19 cellular contexts compared by ENCODE assay signal in the genomic region with DNA sequence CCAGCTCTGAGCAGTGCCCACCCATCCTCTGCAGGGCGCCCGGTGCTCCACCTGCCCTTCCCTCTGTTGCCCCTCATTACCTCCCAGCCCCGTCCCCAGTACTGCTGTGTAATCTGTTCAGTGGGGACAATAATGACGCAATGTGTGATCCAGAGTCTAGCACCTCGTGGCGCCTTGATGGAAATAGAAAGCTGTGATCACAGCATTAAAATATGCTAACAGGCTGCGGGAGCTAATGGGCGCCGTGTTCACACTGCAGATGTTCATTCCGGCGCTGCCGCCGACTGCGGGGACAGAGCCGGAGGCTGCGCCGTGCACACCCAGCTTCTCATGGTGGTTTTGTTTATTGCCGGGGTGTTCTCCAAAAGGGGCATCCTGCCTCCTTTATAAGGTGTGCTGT.
A peak's percentile ranks its signal among the peaks of the same experiment; 100 is the strongest.
DNase-seq lines count a peak whose midpoint lies in the region; ATAC-seq, FAIRE-seq and TF ChIP-seq lines count a peak whose summit lies in the region.
"Had no signal": no experiment of that assay in that cellular context is flagged by ENCODE, and none has a peak within 500 bp of the region (broad histone marks: within the 10 kb centered on the region; RNA-seq: fewer than 3 reads in every experiment).

No MANE protein-coding gene starts in this region.

- CTCF ChIA-PET in activated CD8-positive, alpha-beta memory T cell treated with anti-CD3 and anti-CD28 coated beads, Interleukin-2, amount 10 ng/mL, durations not matched to agents 7 days and 5 days (lab: Charles Lee): no interaction called here

- H3K9me3 ChIP-seq in astrocyte (ENCODE audit: insufficient read depth, low read depth, low read length) (no peaks in the 10 kb centered on the region), right atrium auricular region (no peaks in the 10 kb centered on the region)
- H3K9me3 ChIP-seq: tibial artery had no signal

- no peaks in the 10 kb centered on the region for H3K27me3 ChIP-seq in astrocyte (ENCODE audit: insufficient read depth, low read length)
- H3K27me3 ChIP-seq in right atrium auricular region: no peaks in the 10 kb centered on the region
- H3K27me3 ChIP-seq: tibial artery had no signal

- H3K4me3 ChIP-seq in astrocyte (ENCODE audit: insufficient read depth, low read depth, low read length) (no peak overlapping the region), right atrium auricular region (no peak overlapping the region)
- H3K4me3 ChIP-seq: tibial artery had no signal

- H3K4me3 Mint-ChIP-seq in activated CD8-positive, alpha-beta memory T cell treated with anti-CD3 and anti-CD28 coated beads, Interleukin-2, amount 10 ng/mL, durations not matched to agents 7 days and 5 days: no peak overlapping the region
- H3K4me3 Mint-ChIP-seq in astrocyte (ENCODE audit: unreplicated experiment): no peak overlapping the region
- H3K4me3 Mint-ChIP-seq: activated naive CD8-positive, alpha-beta T cell; IgD-negative memory B cell; natural killer cell treated with Interleukin-12 subunit alpha and Interleukin-12 subunit beta and Interleukin-15 and Interleukin-18, amount 100 ng/mL, for 72 hours had no signal

- no peaks in the 10 kb centered on the region for H3K9me3 Mint-ChIP-seq in activated CD8-positive, alpha-beta memory T cell treated with anti-CD3 and anti-CD28 coated beads, Interleukin-2, amount 10 ng/mL, durations not matched to agents 7 days and 5 days (ENCODE audit: low read depth)
- peaks cover 3% of the 10 kb centered on the region for H3K9me3 Mint-ChIP-seq in astrocyte (ENCODE audit: unreplicated experiment)
- H3K9me3 Mint-ChIP-seq: natural killer cell treated with Interleukin-12 subunit alpha and Interleukin-12 subunit beta and Interleukin-15 and Interleukin-18, amount 100 ng/mL, for 72 hours had no signal

- H3K36me3 Mint-ChIP-seq in activated CD8-positive, alpha-beta memory T cell treated with anti-CD3 and anti-CD28 coated beads, Interleukin-2, amount 10 ng/mL, durations not matched to agents 7 days and 5 days: peaks cover 9% of the 10 kb centered on the region
- peaks cover 6% of the 10 kb centered on the region for H3K36me3 Mint-ChIP-seq in astrocyte (ENCODE audit: low read depth, unreplicated experiment)
- H3K36me3 Mint-ChIP-seq: IgD-negative memory B cell; natural killer cell treated with Interleukin-12 subunit alpha and Interleukin-12 subunit beta and Interleukin-15 and Interleukin-18, amount 100 ng/mL, for 72 hours had no signal

- no peak overlapping the region for H2AFZ ChIP-seq in astrocyte (ENCODE audit: low read depth, low read length)

- DNase-seq in activated CD8-positive, alpha-beta memory T cell treated with anti-CD3 and anti-CD28 coated beads, Interleukin-2, amount 50 U/mL, for 48 hours: peak; percentile 28
- DNase-seq in activated CD8-positive, alpha-beta memory T cell treated with anti-CD3 and anti-CD28 coated beads, Interleukin-2, amount 10 ng/mL, durations not matched to agents 7 days and 5 days: no peak
- peak; percentile 33 for DNase-seq in astrocyte (ENCODE audit: low read depth)
- no peak for DNase-seq in right atrium auricular region (ENCODE audit: low spot score)
- peak; percentile 22 for DNase-seq in ureter (ENCODE audit: low spot score)
- DNase-seq in pons (ENCODE audit: low spot score): no peak
- no peak for DNase-seq in stimulated activated CD4-positive, alpha-beta T cell treated with anti-CD3 and anti-CD28 coated beads, Interleukin-4, amount 100 ng/mL, for 1 hour
- DNase-seq: activated T-cell treated with anti-CD3 and anti-CD28 coated beads for 4 hours; foreskin melanocyte; NCI-H1048; retina; stimulated activated CD8-positive, alpha-beta memory T cell treated with anti-CD3 and anti-CD28 coated beads, Interleukin-4, amount 100 ng/mL, for 48 hours; T-helper 9 cell had no signal

- no peaks in the 10 kb centered on the region for H3K27me3 Mint-ChIP-seq in activated CD8-positive, alpha-beta memory T cell treated with anti-CD3 and anti-CD28 coated beads, Interleukin-2, amount 10 ng/mL, durations not matched to agents 7 days and 5 days
- no peaks in the 10 kb centered on the region for H3K27me3 Mint-ChIP-seq in astrocyte (ENCODE audit: low read depth, unreplicated experiment)
- H3K27me3 Mint-ChIP-seq: activated naive CD8-positive, alpha-beta T cell had no signal

- H3K36me3 ChIP-seq in astrocyte (ENCODE audit: insufficient read depth, low read length) (no peaks in the 10 kb centered on the region), right atrium auricular region (no peaks in the 10 kb centered on the region)
- H3K36me3 ChIP-seq: tibial artery had no signal

- H3K4me1 ChIP-seq in astrocyte (ENCODE audit: insufficient read depth, low read length) (peaks cover 15% of the 10 kb centered on the region), right atrium auricular region (peaks cover 0 to 72% of the 10 kb centered on the region in 2 donors)

- TF ChIP-seq CTCF in astrocyte (IDR thresholded peaks at IDR 0.05; ENCODE audit: insufficient read depth, low read depth, low read length): no peak
- TF ChIP-seq CTCF in right atrium auricular region (IDR thresholded peaks at IDR 0.05): no peak

- H3K4me2 ChIP-seq in astrocyte (ENCODE audit: low read length): no peak overlapping the region

- H3K4me1 Mint-ChIP-seq in activated CD8-positive, alpha-beta memory T cell treated with anti-CD3 and anti-CD28 coated beads, Interleukin-2, amount 10 ng/mL, durations not matched to agents 7 days and 5 days: peaks cover 19% of the 10 kb centered on the region
- H3K4me1 Mint-ChIP-seq in astrocyte (ENCODE audit: low read depth, unreplicated experiment): peaks cover 50% of the 10 kb centered on the region

- no peak for ATAC-seq in activated CD8-positive, alpha-beta memory T cell treated with anti-CD3 and anti-CD28 coated beads, Interleukin-2, amount 10 ng/mL, durations not matched to agents 7 days and 5 days
- ATAC-seq in GM21825 (IDR thresholded peaks at IDR 0.05; ENCODE audit: unreplicated experiment): no peak
- ATAC-seq: natural killer cell treated with Interleukin-12 subunit alpha and Interleukin-12 subunit beta and Interleukin-15 and Interleukin-18, amount 100 ng/mL, for 72 hours had no signal

- H3K27ac ChIP-seq in astrocyte (ENCODE audit: low read depth, low read length): no peak overlapping the region
- peak overlapping the region; percentile 72 to 73 for H3K27ac ChIP-seq in right atrium auricular region
- H3K27ac ChIP-seq: tibial artery had no signal

- no peaks in the 10 kb centered on the region for H3K79me2 ChIP-seq in astrocyte (ENCODE audit: insufficient read depth, low read length)

- no peaks in the 10 kb centered on the region for H4K20me1 ChIP-seq in astrocyte (ENCODE audit: insufficient read depth, low read length)

- no peak overlapping the region for H3K27ac Mint-ChIP-seq in activated CD8-positive, alpha-beta memory T cell treated with anti-CD3 and anti-CD28 coated beads, Interleukin-2, amount 10 ng/mL, durations not matched to agents 7 days and 5 days
- peak overlapping the region; percentile 24 for H3K27ac Mint-ChIP-seq in astrocyte (ENCODE audit: unreplicated experiment)
- H3K27ac Mint-ChIP-seq: natural killer cell treated with Interleukin-12 subunit alpha and Interleukin-12 subunit beta and Interleukin-15 and Interleukin-18, amount 100 ng/mL, for 72 hours had no signal

- FAIRE-seq in astrocyte (lab: Jason Lieb, UNC): no peak
- FAIRE-seq: A204.1 had no signal

- no peak overlapping the region for H3K9ac ChIP-seq in astrocyte (ENCODE audit: low read length)

Comparison
In these comparisons a context has a peak if more than half of its experiments do, and no peak if none do; other contexts are left out.
1. DNase-seq: peak in activated CD8-positive, alpha-beta memory T cell treated with anti-CD3 and anti-CD28 coated beads, Interleukin-2, amount 50 U/mL, for 48 hours (single experiment), astrocyte (single experiment) and ureter (single experiment); none in activated CD8-positive, alpha-beta memory T cell treated with anti-CD3 and anti-CD28 coated beads, Interleukin-2, amount 10 ng/mL, durations not matched to agents 7 days and 5 days (single experiment), right atrium auricular region (single experiment), pons (single experiment) and stimulated activated CD4-positive, alpha-beta T cell treated with anti-CD3 and anti-CD28 coated beads, Interleukin-4, amount 100 ng/mL, for 1 hour (single experiment).